19 cellular contexts compared by ENCODE assay signal in genomic region chr10:70167246-70167645, GRCh38. TPM values are rescaled to one million over a fixed set of nuclear protein-coding genes. Genes with fewer than 3 reads are reported as not detected.
DNase-seq lines count a peak whose midpoint lies in the region; ATAC-seq and TF ChIP-seq lines count a peak whose summit lies in the region.
"Had no signal": no experiment of that assay in that cellular context is flagged by ENCODE, and none has a peak within 500 bp of the region (broad histone marks: within the 10 kb centered on the region; RNA-seq: fewer than 3 reads in every experiment).

No MANE protein-coding gene starts in this region.

- BruUV-seq in PC-3 (replicated peaks; lab: Mats Ljungman, UMichigan), result no TSS peak

- H3K9me3 ChIP-seq in PC-3 (ENCODE audit: low read length) (no peaks in the 10 kb centered on the region), body of pancreas (no peaks in the 10 kb centered on the region)
- H3K9me3 ChIP-seq: heart left ventricle, right atrium auricular region had no signal

- H2AFZ ChIP-seq in PC-3 (ENCODE audit: low read length), result no peak overlapping the region

- H3K9ac ChIP-seq in PC-3 (ENCODE audit: low read length), result no peak overlapping the region

- TF ChIP-seq POLR2A in body of pancreas (IDR thresholded peaks at IDR 0.05), result no peak

- H3K36me3 ChIP-seq in PC-3 (ENCODE audit: low read depth, low read length) (peaks cover 42% of the 10 kb centered on the region), body of pancreas (replicated peaks in 1 of 2; ENCODE audit: insufficient read depth in 1 of 2, low read depth in 2 of 2) (no peaks in the 10 kb centered on the region)

- H3K4me3 Mint-ChIP-seq in activated CD4-positive, alpha-beta T cell treated with anti-CD3 and anti-CD28 coated beads for 36 hours, result peak overlapping the region; percentile 41
- H3K4me3 Mint-ChIP-seq in effector memory CD8-positive, alpha-beta T cell, result peak overlapping the region; percentile 41 to 95
- H3K4me3 Mint-ChIP-seq in progenitor cell of endocrine pancreas (ENCODE audit: low read depth), result no peak overlapping the region
- H3K4me3 Mint-ChIP-seq: T-helper 1 cell treated with Interleukin-12 subunit alpha and Interleukin-12 subunit beta and Interleukin-4 antibody, amounts not matched to agents 30 μg/mL and 1 μg/mL, for 36 hours had no signal

- peak; percentile 45 for DNase-seq in activated CD4-positive, alpha-beta T cell treated with anti-CD3 and anti-CD28 coated beads for 36 hours
- DNase-seq in activated CD4-positive, alpha-beta T cell treated with anti-CD3 and anti-CD28 coated beads, Interleukin-2, amount 50 U/mL, for 4 hours, result no peak
- DNase-seq in PC-3, result no peak
- DNase-seq in effector memory CD8-positive, alpha-beta T cell, result no peak
- no peak for DNase-seq in progenitor cell of endocrine pancreas (ENCODE audit: low spot score, unreplicated experiment)
- DNase-seq in body of pancreas, result no peak
- no peak for DNase-seq in HPDE6-E6E7 (ENCODE audit: extremely low spot score)
- DNase-seq: 8988T; activated CD4-positive, alpha-beta T cell treated with anti-CD3 and anti-CD28 coated beads, Interleukin-2, amount 50 U/mL, for 1 hour; heart left ventricle; NCI-H187; NCI-H69; stimulated activated CD4-positive, alpha-beta T cell treated with anti-CD3 and anti-CD28 coated beads, Interleukin-4, amount 100 ng/mL, for 4 hours; stimulated activated naive CD4-positive, alpha-beta T cell had no signal

- peak overlapping the region; percentile 88; the same call in 1 of the 2 replicates for H3K4me2 ChIP-seq in PC-3 (ENCODE audit: low read length)

- H3K4me1 Mint-ChIP-seq in activated CD4-positive, alpha-beta T cell treated with anti-CD3 and anti-CD28 coated beads for 36 hours, result peaks cover 71% of the 10 kb centered on the region
- peaks cover 36 to 65% of the 10 kb centered on the region in 2 donors for H3K4me1 Mint-ChIP-seq in effector memory CD8-positive, alpha-beta T cell (ENCODE audit: low read depth in 2 of 2)
- peaks cover 13% of the 10 kb centered on the region for H3K4me1 Mint-ChIP-seq in progenitor cell of endocrine pancreas (ENCODE audit: low read depth)

- H3K36me3 Mint-ChIP-seq in activated CD4-positive, alpha-beta T cell treated with anti-CD3 and anti-CD28 coated beads for 36 hours (ENCODE audit: low read depth), result peaks cover 46% of the 10 kb centered on the region
- H3K36me3 Mint-ChIP-seq in effector memory CD8-positive, alpha-beta T cell (ENCODE audit: insufficient read depth), result peaks cover 54% of the 10 kb centered on the region
- peaks cover 5% of the 10 kb centered on the region for H3K36me3 Mint-ChIP-seq in progenitor cell of endocrine pancreas (ENCODE audit: insufficient read depth)

- whole genome bisulfite sequencing in body of pancreas, 2 donors, result 87% methylated on average over 7 of the region's 7 CpGs

- intact Hi-C loops in activated CD4-positive, alpha-beta T cell treated with anti-CD3 and anti-CD28 coated beads for 36 hours (cut with DNase I, micrococcal nuclease), result no loop called here
- intact Hi-C loops in PC-3 (cut with micrococcal nuclease) (loop anchor here (5.0 kb wide), 1 partner anchor 35 kb away; no protein-coding TSS in a partner anchor), body of pancreas (cut with DNase I) (no loop called here)

- no peak for ATAC-seq in activated CD4-positive, alpha-beta T cell treated with anti-CD3 and anti-CD28 coated beads for 36 hours
- no peak for ATAC-seq in PC-3
- no peak for ATAC-seq in effector memory CD8-positive, alpha-beta T cell (replicated peaks)
- ATAC-seq in HG03159 (IDR thresholded peaks at IDR 0.05; ENCODE audit: unreplicated experiment), result no peak
- ATAC-seq in body of pancreas, result no peak
- ATAC-seq: heart left ventricle had no signal

- H3K4me3 ChIP-seq in PC-3 (ENCODE audit: low read length), result no peak overlapping the region
- H3K4me3 ChIP-seq in body of pancreas, result no peak overlapping the region
- H3K4me3 ChIP-seq: heart left ventricle, right atrium auricular region had no signal

- peak overlapping the region; percentile 51 for H3K27ac Mint-ChIP-seq in activated CD4-positive, alpha-beta T cell treated with anti-CD3 and anti-CD28 coated beads for 36 hours
- peak overlapping the region in 1 of 2 donors; percentile 53 for H3K27ac Mint-ChIP-seq in effector memory CD8-positive, alpha-beta T cell
- peak overlapping the region; percentile 14 for H3K27ac Mint-ChIP-seq in progenitor cell of endocrine pancreas
- H3K27ac Mint-ChIP-seq: T-helper 1 cell treated with Interleukin-12 subunit alpha and Interleukin-12 subunit beta and Interleukin-4 antibody, amounts not matched to agents 30 μg/mL and 1 μg/mL, for 36 hours had no signal

- H3K27me3 ChIP-seq in PC-3 (ENCODE audit: low read length), result no peaks in the 10 kb centered on the region
- H3K27me3 ChIP-seq in body of pancreas, result no peaks in the 10 kb centered on the region
- H3K27me3 ChIP-seq: heart left ventricle, right atrium auricular region had no signal

- no peaks in the 10 kb centered on the region for H3K27me3 Mint-ChIP-seq in activated CD4-positive, alpha-beta T cell treated with anti-CD3 and anti-CD28 coated beads for 36 hours
- no peaks in the 10 kb centered on the region for H3K27me3 Mint-ChIP-seq in effector memory CD8-positive, alpha-beta T cell
- no peaks in the 10 kb centered on the region for H3K27me3 Mint-ChIP-seq in progenitor cell of endocrine pancreas

- CTCF ChIA-PET in activated CD4-positive, alpha-beta T cell treated with anti-CD3 and anti-CD28 coated beads for 36 hours (lab: Charles Lee), result interaction anchor here (0.6 to 3.3 kb wide), 6 partner anchors 18 to 231 kb away, joined by 3 to 25 read pairs (median 3); partner anchors contain the start of gene TYSND1
- CTCF ChIA-PET in PC-3 (lab: Charles Lee), result interaction anchor here (0.7 kb wide), 1 partner anchor 195 kb away, joined by 3 read pairs; no protein-coding TSS in a partner anchor

- no peaks in the 10 kb centered on the region for H3K9me3 Mint-ChIP-seq in activated CD4-positive, alpha-beta T cell treated with anti-CD3 and anti-CD28 coated beads for 36 hours (ENCODE audit: low read depth)
- no peaks in the 10 kb centered on the region for H3K9me3 Mint-ChIP-seq in effector memory CD8-positive, alpha-beta T cell
- H3K9me3 Mint-ChIP-seq in progenitor cell of endocrine pancreas (ENCODE audit: low read depth), result peaks cover 3% of the 10 kb centered on the region
- H3K9me3 Mint-ChIP-seq: T-helper 1 cell treated with Interleukin-12 subunit alpha and Interleukin-12 subunit beta and Interleukin-4 antibody, amounts not matched to agents 30 μg/mL and 1 μg/mL, for 36 hours had no signal

- no peaks in the 10 kb centered on the region for H3K9me2 ChIP-seq in PC-3 (replicated peaks; ENCODE audit: low read length)

- H3K79me2 ChIP-seq in PC-3 (ENCODE audit: low read length), result peaks cover 87% of the 10 kb centered on the region

- H3K27ac ChIP-seq in PC-3 (ENCODE audit: low read length), result no peak overlapping the region
- H3K27ac ChIP-seq in body of pancreas, result no peak overlapping the region
- H3K27ac ChIP-seq: coronary artery, heart left ventricle, right atrium auricular region, RWPE1 had no signal

- peaks cover 70% of the 10 kb centered on the region for H4K20me1 ChIP-seq in PC-3 (ENCODE audit: low read length)

- H3K4me1 ChIP-seq in PC-3 (ENCODE audit: insufficient read depth, low read length), result peaks cover 27% of the 10 kb centered on the region
- peaks cover 36% of the 10 kb centered on the region for H3K4me1 ChIP-seq in body of pancreas

- H3F3A ChIP-seq in PC-3 (ENCODE audit: low read length, unreplicated experiment), result no peaks in the 10 kb centered on the region

- no peak for TF ChIP-seq CTCF in PC-3 (conservative IDR thresholded peaks at IDR 0.05; ENCODE audit: low read depth, low read length)
- TF ChIP-seq CTCF in progenitor cell of endocrine pancreas (IDR thresholded peaks at IDR 0.05; ENCODE audit: unreplicated experiment), result no peak
- TF ChIP-seq CTCF in body of pancreas (IDR thresholded peaks at IDR 0.05), result no peak

- POLR2A ChIA-PET in activated CD4-positive, alpha-beta T cell treated with anti-CD3 and anti-CD28 coated beads for 36 hours (lab: Charles Lee), result interaction anchor here (0.7 to 1.3 kb wide), 2 partner anchors 21 to 30 kb away, joined by 4 read pairs; partner anchors contain the start of gene TYSND1
- POLR2A ChIA-PET in PC-3 (lab: Charles Lee; ENCODE audit: unreplicated experiment), result no interaction called here

RNA-seq across cellular contexts. Expression of gene SAR1A, which starts 3.1 kb away (rescaled TPM):
- total RNA-seq in activated CD4-positive, alpha-beta T cell treated with anti-CD3 and anti-CD28 coated beads for 36 hours, result 100 to 1,000 TPM in 1 of 2 experiments, 10 to 100 TPM in 1; 89.4 to 107 TPM
- total RNA-seq in PC-3 (2014; rRNA removed) (161 and 213 TPM in 2 replicates), progenitor cell of endocrine pancreas (93.0 and 94.4 TPM in 2 replicates), body of pancreas (10 to 100 TPM; 26.0 to 29.8 TPM)

RNA-seq across cellular contexts. Expression of gene TYSND1, which starts 20.7 kb away (rescaled TPM):
- total RNA-seq in activated CD4-positive, alpha-beta T cell treated with anti-CD3 and anti-CD28 coated beads for 36 hours, result 10 to 100 TPM; 11.5 to 14.9 TPM
- total RNA-seq in PC-3 (2014; rRNA removed), result 78.2 and 87.3 TPM in 2 replicates
- 12.6 and 15.1 TPM in 2 replicates for total RNA-seq in progenitor cell of endocrine pancreas
- total RNA-seq in body of pancreas, result 10 to 100 TPM; 16.2 to 17.6 TPM

RNA-seq across cellular contexts. Expression of gene AIFM2, which starts 34.6 kb away (rescaled TPM):
- 1 to 10 TPM; 4.6 to 5.2 TPM for total RNA-seq in activated CD4-positive, alpha-beta T cell treated with anti-CD3 and anti-CD28 coated beads for 36 hours
- total RNA-seq in PC-3 (2014; rRNA removed) (29.2 and 39.0 TPM in 2 replicates), progenitor cell of endocrine pancreas (10.7 and 10.9 TPM in 2 replicates), body of pancreas (10 to 100 TPM in 1 of 2 donors, 1 to 10 TPM in 1; 4.2 to 12.2 TPM)
